ENCODE assay signal across 12 cellular contexts in the genomic region with DNA sequence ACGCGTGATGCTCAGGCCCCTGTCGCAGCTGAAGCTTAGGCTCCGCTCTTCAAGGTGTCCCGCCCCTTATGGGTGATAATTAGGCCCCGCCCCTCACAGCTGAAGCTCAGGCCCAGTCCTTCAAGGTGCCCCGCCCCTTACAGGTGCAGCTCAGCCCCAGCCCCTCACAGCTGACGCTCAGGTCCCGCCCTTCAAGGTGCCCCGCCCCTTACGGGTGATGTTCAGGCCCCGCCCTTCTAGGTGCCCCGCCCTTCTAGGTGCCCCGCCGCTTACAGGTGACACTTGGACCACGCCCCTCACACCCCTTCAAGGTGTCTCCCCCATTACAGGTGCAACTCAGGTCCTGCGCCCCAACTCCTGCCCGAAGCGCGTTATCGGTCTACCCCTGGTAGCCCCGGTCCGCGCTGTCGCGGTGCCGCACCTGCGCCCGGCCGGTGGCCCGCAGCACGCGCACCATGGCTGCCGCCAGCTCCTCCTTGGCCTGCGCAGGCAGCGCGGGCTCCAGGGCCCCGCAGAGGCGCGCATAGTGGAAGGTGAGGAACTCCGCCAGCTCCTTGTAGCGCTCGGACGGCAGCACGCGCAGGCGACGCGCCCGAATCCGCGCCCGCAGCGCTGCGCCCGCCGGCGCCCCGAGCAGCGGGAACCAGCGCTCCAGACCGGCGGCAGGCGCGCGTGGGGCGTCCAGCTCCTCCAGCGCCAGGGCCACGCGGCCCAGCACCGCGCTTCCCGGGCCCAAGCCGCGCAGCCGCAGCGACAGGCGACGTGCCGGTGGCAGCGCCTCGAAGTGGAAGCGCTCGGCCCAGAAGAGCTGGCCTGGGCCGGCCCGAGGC. TPM values are rescaled to one million over a fixed set of nuclear protein-coding genes. Genes with fewer than 3 reads are reported as not detected.
DNase-seq lines count a peak whose midpoint lies in the region; ATAC-seq and TF ChIP-seq lines count a peak whose summit lies in the region.
"Had no signal": no experiment of that assay in that cellular context is flagged by ENCODE, and none has a peak within 500 bp of the region (broad histone marks: within the 10 kb centered on the region; RNA-seq: fewer than 3 reads in every experiment).

No MANE protein-coding gene starts in this region.

- H3K9me3 ChIP-seq in tibial artery = no peaks in the 10 kb centered on the region

- H3K4me3 ChIP-seq in tibial artery = peak overlapping the region in 1 of 2 donors; percentile 15

- H3K36me3 ChIP-seq in tibial artery = no peaks in the 10 kb centered on the region

- H3K27me3 ChIP-seq in tibial artery = peaks cover 4 to 58% of the 10 kb centered on the region in 2 donors

- H3K27me3 Mint-ChIP-seq in brain (peaks cover 78% of the 10 kb centered on the region), nephron progenitor cell (ENCODE audit: low read depth, poor library complexity) (peaks cover 92% of the 10 kb centered on the region)

- H3K36me3 Mint-ChIP-seq in brain (no peaks in the 10 kb centered on the region), nephron progenitor cell (ENCODE audit: low read depth) (no peaks in the 10 kb centered on the region)

- H3K27ac Mint-ChIP-seq in brain = no peak overlapping the region
- H3K27ac Mint-ChIP-seq in nephron progenitor cell = no peak overlapping the region

- TF ChIP-seq CTCF in brain (conservative IDR thresholded peaks at IDR 0.05) = no peak
- TF ChIP-seq CTCF in nephron progenitor cell (IDR thresholded peaks at IDR 0.05) = no peak
- no peak for TF ChIP-seq CTCF in tibial artery (IDR thresholded peaks at IDR 0.05)

- ATAC-seq in HG03175 (IDR thresholded peaks at IDR 0.05; ENCODE audit: unreplicated experiment) = no peak
- no peak for ATAC-seq in GM18519 (IDR thresholded peaks at IDR 0.05; ENCODE audit: low FRiP score, unreplicated experiment)

- DNase-seq in DMS153 (lab: John Stamatoyannopoulos, UW) (peak; percentile 87), NAMALWA (ENCODE audit: low spot score) (peak; percentile 60), nephron progenitor cell (peak; percentile 38), T-helper 9 cell (no peak), tibial artery (no peak)
- DNase-seq: activated naive CD4-positive, alpha-beta T cell treated with anti-CD3 and anti-CD28 coated beads, Interleukin-2, amount 50 U/mL, for 16 hours; EL; NCI-H1694 treated with DMSO at 0.1 percent for 48 hours; stimulated activated CD4-positive, alpha-beta T cell treated with anti-CD3 and anti-CD28 coated beads, Interleukin-4, amount 100 ng/mL, for 4 hours had no signal

- H3K4me3 Mint-ChIP-seq in brain (peak overlapping the region in 3 of 5 experiments; percentile 32 to 65 (median 62)), nephron progenitor cell (no peak overlapping the region)

- H3K4me1 ChIP-seq in tibial artery = peaks cover 0 to 39% (median 32%) of the 10 kb centered on the region in 4 donors

- intact Hi-C loops in tibial artery (cut with DNase I; ENCODE audit: low total_unique reads) = no loop called here

- H3K9me3 Mint-ChIP-seq in brain (peaks cover 0 to 13% (median 7%) of the 10 kb centered on the region in 5 experiments), nephron progenitor cell (no peaks in the 10 kb centered on the region)

- H3K27ac ChIP-seq in tibial artery = no peak overlapping the region

- peaks cover 5% of the 10 kb centered on the region for H3K4me1 Mint-ChIP-seq in brain
- H3K4me1 Mint-ChIP-seq in nephron progenitor cell = peaks cover 10% of the 10 kb centered on the region

RNA-seq across cellular contexts. Expression of a gene that starts 7.3 kb away (rescaled TPM):
- 1.1 TPM for polyA plus RNA-seq in brain (ENCODE audit: insufficient read depth, low read depth, low replicate concordance)

RNA-seq across cellular contexts. Expression of a gene that starts 7.3 kb away (rescaled TPM):
- 39.5 TPM for polyA plus RNA-seq in brain (ENCODE audit: insufficient read depth, low read depth, low replicate concordance)

RNA-seq across cellular contexts. Expression of a gene that starts 22.2 kb away (rescaled TPM):
- not detected for polyA plus RNA-seq in brain (ENCODE audit: insufficient read depth, low read depth, low replicate concordance)

RNA-seq across cellular contexts. Expression of a gene that starts 38.3 kb away (rescaled TPM):
- 71.8 TPM for polyA plus RNA-seq in brain (ENCODE audit: insufficient read depth, low read depth, low replicate concordance)

RNA-seq across cellular contexts. Expression of a gene that starts 51.2 kb away (rescaled TPM):
- not detected for polyA plus RNA-seq in brain (ENCODE audit: insufficient read depth, low read depth, low replicate concordance)

Comparison
In these comparisons a context has a peak if more than half of its experiments do, and no peak if none do; other contexts are left out.
1. DNase-seq: peak in DMS153 (single experiment), NAMALWA (single experiment) and nephron progenitor cell (single experiment); none in T-helper 9 cell (single experiment) and tibial artery (0 of 2).